ENCODE assay signal across 7 cellular contexts in the genomic region with DNA sequence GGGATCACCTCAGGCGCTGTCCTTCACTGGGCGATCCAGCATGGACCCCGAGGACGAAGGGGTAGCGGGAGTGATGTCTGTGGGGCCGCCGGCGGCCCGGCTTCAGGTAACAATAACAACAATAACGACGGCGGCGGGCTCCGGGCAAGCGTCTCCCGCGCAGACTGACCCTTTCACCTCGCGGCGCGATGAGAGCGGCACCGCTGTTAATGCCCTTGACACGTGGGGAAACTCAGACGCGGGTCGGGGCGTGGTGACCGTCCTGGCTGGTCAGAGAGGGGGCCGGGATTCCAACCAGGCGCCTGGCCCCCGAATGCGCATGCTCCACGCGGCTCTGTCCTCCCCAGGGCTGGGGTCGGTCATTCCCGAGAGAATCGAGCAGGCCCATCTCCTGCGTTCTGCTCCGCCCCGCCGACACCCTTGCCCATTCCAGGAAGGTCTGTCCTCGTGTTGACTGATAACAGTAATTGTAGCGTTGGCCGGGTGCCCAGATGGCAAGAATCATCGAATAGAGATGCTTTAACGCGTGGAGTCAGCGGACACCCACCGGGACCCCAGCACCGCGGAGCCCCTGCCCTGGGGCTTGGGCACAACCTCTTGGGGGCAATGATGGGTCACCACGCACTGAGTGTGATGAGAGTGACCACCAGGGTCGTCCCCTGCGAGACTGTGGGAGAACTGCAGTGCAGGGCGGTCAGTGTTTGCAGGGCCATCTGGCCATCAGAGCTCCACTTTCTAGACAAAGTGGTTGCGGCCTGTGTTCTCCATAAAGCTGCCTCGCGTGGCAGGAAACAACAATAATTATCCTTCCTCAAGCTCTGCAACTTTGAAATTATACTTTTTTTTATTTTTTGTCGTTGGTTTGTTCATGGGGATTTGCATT. TPM values are rescaled to one million over a fixed set of nuclear protein-coding genes. Genes with fewer than 3 reads are reported as not detected.
DNase-seq lines count a peak whose midpoint lies in the region; ATAC-seq and TF ChIP-seq lines count a peak whose summit lies in the region.

No MANE protein-coding gene starts in this region.

- TF ChIP-seq POLR2A in esophagus squamous epithelium (IDR thresholded peaks at IDR 0.05) = no peak

- H3K9ac ChIP-seq in mucosa of stomach (ENCODE audit: low read length) = peak overlapping the region; percentile 92

- H3K36me3 ChIP-seq in esophagus squamous epithelium (peaks cover 0 to 37% (median 0%) of the 10 kb centered on the region in 3 donors), mucosa of stomach (ENCODE audit: control insufficient read depth, insufficient read depth, low read length) (no peaks in the 10 kb centered on the region)

- H3K36me3 Mint-ChIP-seq in activated T-cell treated with anti-CD3 and anti-CD28 coated beads, Interleukin-2, amount 50 U/mL, for 24 hours (ENCODE audit: low read depth) = peaks cover 90% of the 10 kb centered on the region

- H3K9me3 Mint-ChIP-seq in activated T-cell treated with anti-CD3 and anti-CD28 coated beads, Interleukin-2, amount 50 U/mL, for 24 hours = peaks cover 38% of the 10 kb centered on the region

- H3K4me1 Mint-ChIP-seq in activated T-cell treated with anti-CD3 and anti-CD28 coated beads, Interleukin-2, amount 50 U/mL, for 24 hours (ENCODE audit: low read depth) = peaks cover 47% of the 10 kb centered on the region

- DNase-seq in NCI-H69 (lab: John Stamatoyannopoulos, UW) (peak; percentile 89), esophagus squamous epithelium (lab: John Stamatoyannopoulos, UW) (peak; percentile 23)
- DNase-seq in activated T-cell treated with anti-CD3 and anti-CD28 coated beads, Interleukin-2, amount 50 U/mL, for 24 hours = no peak
- peak; percentile 68 for DNase-seq in stimulated activated CD8-positive, alpha-beta memory T cell treated with anti-CD3 and anti-CD28 coated beads, Interleukin-4, amount 100 ng/mL, for 48 hours

- TF ChIP-seq CTCF in esophagus squamous epithelium (IDR thresholded peaks at IDR 0.05) = no peak

- peak overlapping the region; percentile 98 for H3K27ac Mint-ChIP-seq in activated T-cell treated with anti-CD3 and anti-CD28 coated beads, Interleukin-2, amount 50 U/mL, for 24 hours

- no peaks in the 10 kb centered on the region for H3K27me3 Mint-ChIP-seq in activated T-cell treated with anti-CD3 and anti-CD28 coated beads, Interleukin-2, amount 50 U/mL, for 24 hours

- ATAC-seq in GM18498 (IDR thresholded peaks at IDR 0.05; ENCODE audit: unreplicated experiment) = peak; percentile 25
- peak; percentile 34 for ATAC-seq in HG03025 (IDR thresholded peaks at IDR 0.05; ENCODE audit: low FRiP score, unreplicated experiment)

- no peaks in the 10 kb centered on the region for H3K27me3 ChIP-seq in esophagus squamous epithelium
- H3K27me3 ChIP-seq in mucosa of stomach (ENCODE audit: control insufficient read depth, insufficient read depth, low read length) = no peaks in the 10 kb centered on the region

- peak overlapping the region; percentile 85 to 95 (median 89) for H3K4me3 ChIP-seq in esophagus squamous epithelium
- H3K4me3 ChIP-seq in mucosa of stomach (ENCODE audit: low read length) = peak overlapping the region; percentile 87

- 20 to 31% methylated on average over 2 to 8 of the region's 60 CpGs for WGBS in esophagus squamous epithelium, 2 donors

- peak overlapping the region; percentile 95 for H3K4me3 Mint-ChIP-seq in activated T-cell treated with anti-CD3 and anti-CD28 coated beads, Interleukin-2, amount 50 U/mL, for 24 hours

- H3K9me3 ChIP-seq in esophagus squamous epithelium = peaks cover 0 to 9% (median under 1%) of the 10 kb centered on the region in 3 donors
- no peaks in the 10 kb centered on the region for H3K9me3 ChIP-seq in mucosa of stomach (ENCODE audit: control insufficient read depth, low read length)

- peak overlapping the region; percentile 86 to 95 (median 90) for H3K27ac ChIP-seq in esophagus squamous epithelium

- intact Hi-C loops in esophagus squamous epithelium (cut with DNase I) = no loop called here

- peaks cover 6 to 39% (median 9%) of the 10 kb centered on the region in 3 donors for H3K4me1 ChIP-seq in esophagus squamous epithelium
- peaks cover 9% of the 10 kb centered on the region for H3K4me1 ChIP-seq in mucosa of stomach (ENCODE audit: control insufficient read depth, insufficient read depth, low read length)

RNA-seq across cellular contexts. Expression of gene ZNF8, which starts 0.5 kb away (rescaled TPM):
- 1 to 10 TPM; 3.5 to 6.7 (median 4.2) TPM for total RNA-seq in esophagus squamous epithelium

RNA-seq across cellular contexts. Expression of gene ERVK3-1, which starts 25.9 kb away (rescaled TPM):
- 10 to 100 TPM; 24.7 to 42.0 (median 38.0) TPM for total RNA-seq in esophagus squamous epithelium

RNA-seq across cellular contexts. Expression of gene ZSCAN22, which starts 47.5 kb away (rescaled TPM):
- 1 to 10 TPM; 2.2 to 3.2 (median 2.9) TPM for total RNA-seq in esophagus squamous epithelium

RNA-seq across cellular contexts. Expression of gene ZNF544, which starts 50.6 kb away (rescaled TPM):
- 10 to 100 TPM; 19.1 to 53.4 (median 36.0) TPM for total RNA-seq in esophagus squamous epithelium
